In genomic region chr11:96189351-96189750, GRCh38 we compare ENCODE assay signal across 10 cellular contexts.
DNase-seq lines count a peak whose midpoint lies in the region; ATAC-seq and TF ChIP-seq lines count a peak whose summit lies in the region.
"Had no signal": no experiment of that assay in that cellular context is flagged by ENCODE, and none has a peak within 500 bp of the region (broad histone marks: within the 10 kb centered on the region; RNA-seq: fewer than 3 reads in every experiment).

No MANE protein-coding gene starts in this region.

- intact Hi-C loops in natural killer cell (cut with micrococcal nuclease), result no loop called here

- H3K27ac ChIP-seq in RWPE2 (ENCODE audit: poor library complexity, severe bottlenecking) (peak overlapping the region; percentile 81), upper lobe of left lung (no peak overlapping the region)

- H3K4me1 ChIP-seq in RWPE2 (ENCODE audit: insufficient read depth, poor library complexity, severe bottlenecking) (peaks cover 28% of the 10 kb centered on the region), upper lobe of left lung (peaks cover 23 to 43% (median 29%) of the 10 kb centered on the region in 4 donors)

- H3K27me3 Mint-ChIP-seq in natural killer cell (ENCODE audit: low read depth in 2 of 2), result no peaks in the 10 kb centered on the region

- peaks cover 42 to 47% of the 10 kb centered on the region in 2 donors for H3K4me1 Mint-ChIP-seq in natural killer cell

- ATAC-seq in GM18873 (IDR thresholded peaks at IDR 0.05; ENCODE audit: low FRiP score, unreplicated experiment) (peak; percentile 51), HG02610 (IDR thresholded peaks at IDR 0.05; ENCODE audit: unreplicated experiment) (peak; percentile 38), RWPE2 (ENCODE audit: low read depth) (no peak), natural killer cell (no peak), HG02571 (IDR thresholded peaks at IDR 0.05; ENCODE audit: unreplicated experiment) (no peak), upper lobe of left lung (ENCODE audit: low FRiP score in 2 of 2) (no peak)

- H3K27me3 ChIP-seq in RWPE2 (ENCODE audit: insufficient read depth, poor library complexity, severe bottlenecking), result no peaks in the 10 kb centered on the region
- no peaks in the 10 kb centered on the region for H3K27me3 ChIP-seq in upper lobe of left lung

- H3K4me3 ChIP-seq in RWPE2 (ENCODE audit: severe bottlenecking), result no peak overlapping the region
- H3K4me3 ChIP-seq in upper lobe of left lung, result no peak overlapping the region

- H3K36me3 ChIP-seq in RWPE2 (ENCODE audit: low read depth) (no peaks in the 10 kb centered on the region), upper lobe of left lung (no peaks in the 10 kb centered on the region)

- DNase-seq in RWPE2 (ENCODE audit: low spot score) (no peak), natural killer cell (no peak), NCI-H748 (lab: John Stamatoyannopoulos, UW; ENCODE audit: unreplicated experiment) (no peak), upper lobe of left lung (no peak)
- DNase-seq: amygdala, GOT3, NCI-H524 treated with DMSO at 0.1 percent for 48 hours had no signal

- no peak for TF ChIP-seq EP300 in upper lobe of left lung (IDR thresholded peaks at IDR 0.05)

- TF ChIP-seq POLR2A in upper lobe of left lung (IDR thresholded peaks at IDR 0.05), result no peak

- no peak for TF ChIP-seq CTCF in RWPE2 (IDR thresholded peaks at IDR 0.05; ENCODE audit: poor library complexity, severe bottlenecking)
- no peak for TF ChIP-seq CTCF in natural killer cell (IDR thresholded peaks at IDR 0.05)
- no peak for TF ChIP-seq CTCF in upper lobe of left lung (IDR thresholded peaks at IDR 0.05)

- H3K36me3 Mint-ChIP-seq in natural killer cell, result no peaks in the 10 kb centered on the region

- peak overlapping the region; percentile 7 for H3K4me3 Mint-ChIP-seq in natural killer cell

- H3K27ac Mint-ChIP-seq in natural killer cell, result peak overlapping the region in 1 of 2 donors; percentile 67

- no peaks in the 10 kb centered on the region for H3K9me3 Mint-ChIP-seq in natural killer cell

- WGBS in upper lobe of left lung, 2 donors, result 75 to 92% methylated on average over 1 of the region's 1 CpG

- H3K9me3 ChIP-seq in RWPE2 (ENCODE audit: severe bottlenecking), result no peaks in the 10 kb centered on the region
- H3K9me3 ChIP-seq in upper lobe of left lung, result no peaks in the 10 kb centered on the region

Comparison
In these comparisons a context has a peak if more than half of its experiments do, and no peak if none do; other contexts are left out.
1. ATAC-seq: peak in GM18873 (single experiment) and HG02610 (single experiment); none in RWPE2 (single experiment), natural killer cell (0 of 3), HG02571 (single experiment) and upper lobe of left lung (0 of 2).